1 cellular context compared by ENCODE assay signal in the genomic region with DNA sequence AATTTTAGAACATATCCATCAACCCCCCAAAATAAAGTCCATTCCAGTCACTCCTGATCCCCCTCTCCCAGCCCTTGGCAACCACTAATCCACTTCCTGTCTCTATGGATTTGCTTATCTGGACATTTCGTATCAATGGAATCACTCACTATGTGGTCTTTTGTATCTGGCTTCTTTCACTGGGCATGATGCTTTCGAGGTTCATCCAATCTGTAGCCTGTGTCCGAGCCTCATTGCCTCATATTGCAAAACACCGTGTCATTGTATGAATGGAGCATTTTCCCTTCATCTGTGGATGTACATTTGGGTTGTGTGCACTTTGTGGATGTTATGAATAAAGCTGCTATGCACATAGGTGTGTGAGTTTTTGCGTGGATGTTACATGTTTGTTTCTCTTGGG.
TF ChIP-seq lines count a peak whose summit lies in the region.

No MANE protein-coding gene starts in this region.

TF ChIP-seq in HCT116, 20 proteins besides CTCF, POLR2A, EP300 and RAD21:
- TF ChIP-seq CEBPB (IDR thresholded peaks at IDR 0.05; ENCODE audit: low read depth): no peak
- no peak for TF ChIP-seq POLR2AphosphoS5 (IDR thresholded peaks at IDR 0.05; ENCODE audit: low read depth, low read length)
- no peak for TF ChIP-seq FOSL1 (IDR thresholded peaks at IDR 0.05; ENCODE audit: low read depth)
- TF ChIP-seq ZNF274 (IDR thresholded peaks at IDR 0.05; ENCODE audit: low read depth, low read length): no peak
- TF ChIP-seq EZH2 (IDR thresholded peaks at IDR 0.05): no peak
